23 cellular contexts compared by ENCODE assay signal in the genomic region with DNA sequence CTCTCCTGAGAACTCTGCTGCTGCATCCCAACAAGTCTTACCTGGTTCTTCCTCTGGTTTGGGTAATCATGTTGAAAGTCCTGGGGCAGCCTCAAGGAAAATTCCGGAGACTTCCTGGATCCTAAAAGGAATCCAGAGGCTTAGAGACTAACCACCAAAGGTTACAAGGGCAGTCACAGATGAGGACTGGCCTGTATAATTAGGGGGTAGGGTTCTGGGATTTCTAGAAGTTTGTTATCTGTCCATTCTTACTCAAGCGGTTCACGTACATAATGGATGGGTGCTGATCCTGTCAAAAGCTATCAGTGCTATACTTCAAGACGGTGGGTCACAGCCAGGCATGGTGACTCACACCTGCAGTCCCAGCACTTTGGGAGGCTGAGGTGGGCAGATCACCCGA. TPM values are rescaled to one million over a fixed set of nuclear protein-coding genes. Genes with fewer than 3 reads are reported as not detected.
DNase-seq lines count a peak whose midpoint lies in the region; ATAC-seq, FAIRE-seq and TF ChIP-seq lines count a peak whose summit lies in the region.
"Had no signal": no experiment of that assay in that cellular context is flagged by ENCODE, and none has a peak within 500 bp of the region (broad histone marks: within the 10 kb centered on the region; RNA-seq: fewer than 3 reads in every experiment).

No MANE protein-coding gene starts in this region.

- no peaks in the 10 kb centered on the region for H3K4me1 ChIP-seq in mammary epithelial cell (ENCODE audit: insufficient read depth, low read length)
- peaks cover 7 to 22% of the 10 kb centered on the region in 2 experiments for H3K4me1 ChIP-seq in trophoblast cell (ENCODE audit: control insufficient read depth in 1 of 2, insufficient read depth in 2 of 2, low read length in 2 of 2)
- H3K4me1 ChIP-seq: A549 had no signal

- H3K14ac ChIP-seq in trophoblast cell (ENCODE audit: low read length): no peak overlapping the region

- peaks cover 8% of the 10 kb centered on the region for H3K9me3 Mint-ChIP-seq in MCF 10A (ENCODE audit: unreplicated experiment)
- H3K9me3 Mint-ChIP-seq: HFFc6 had no signal

- H3K9me3 ChIP-seq in mammary epithelial cell (replicated peaks; ENCODE audit: insufficient read depth, low read length) (no peaks in the 10 kb centered on the region), trophoblast cell (ENCODE audit: insufficient read depth, low read depth, low read length) (no peaks in the 10 kb centered on the region)
- H3K9me3 ChIP-seq: HAP-1 had no signal

- H2AFZ ChIP-seq in mammary epithelial cell (ENCODE audit: low read depth, low read length): no peak overlapping the region
- H2AFZ ChIP-seq in trophoblast cell (ENCODE audit: insufficient read depth, low read length, poor library complexity): no peak overlapping the region
- H2AFZ ChIP-seq: GM23248 had no signal

- ATAC-seq in HG02610 (IDR thresholded peaks at IDR 0.05; ENCODE audit: unreplicated experiment): no peak
- ATAC-seq: A549, GM12878 had no signal

- no peak overlapping the region for H3K4me3 Mint-ChIP-seq in MCF 10A (ENCODE audit: unreplicated experiment)
- H3K4me3 Mint-ChIP-seq: CD4-positive, alpha-beta memory T cell; HFFc6 had no signal

- no TSS peak for BruUV-seq in MCF 10A (replicated peaks; lab: Mats Ljungman, UMichigan)
- BruUV-seq in mammary epithelial cell (replicated peaks; lab: Mats Ljungman, UMichigan): no TSS peak

- WGBS in mammary epithelial cell (ENCODE audit: low coverage, missing lambda C conversion rate): 92% methylated on average over 4 of the region's 5 CpGs
- no CpG with 5 or more reads among the region's 5 CpGs for WGBS in trophoblast cell (ENCODE audit: extremely low coverage, insufficient coverage, insufficient read length)

- dilution Hi-C loops in mammary epithelial cell (cut with HindIII; ENCODE audit: low sequenced_read_pairs): no loop called here

- no peak overlapping the region for H4K91ac ChIP-seq in trophoblast cell (ENCODE audit: low read depth, low read length)

- no peak overlapping the region for H3K23ac ChIP-seq in trophoblast cell (ENCODE audit: low read length)

- H2BK12ac ChIP-seq in trophoblast cell (ENCODE audit: low read length): peak overlapping the region; percentile 93

- no peak overlapping the region for H3K27ac Mint-ChIP-seq in MCF 10A (ENCODE audit: low read depth, unreplicated experiment)
- H3K27ac Mint-ChIP-seq: CD4-positive, alpha-beta memory T cell; HFFc6 had no signal

- H3K27ac ChIP-seq in mammary epithelial cell (ENCODE audit: insufficient read depth, low read depth, low read length): no peak overlapping the region
- peak overlapping the region; percentile 89 for H3K27ac ChIP-seq in trophoblast cell (ENCODE audit: low read depth, low read length)
- H3K27ac ChIP-seq: 22Rv1, A549, GM23248 had no signal

- H3K4me1 Mint-ChIP-seq in MCF 10A (ENCODE audit: insufficient read depth, unreplicated experiment): peaks cover 6% of the 10 kb centered on the region
- H3K4me1 Mint-ChIP-seq: CD4-positive, alpha-beta memory T cell had no signal

- no peaks in the 10 kb centered on the region for H3K27me3 Mint-ChIP-seq in MCF 10A (ENCODE audit: insufficient read depth, unreplicated experiment)

- no peak for TF ChIP-seq CTCF in MCF 10A (IDR thresholded peaks at IDR 0.05; ENCODE audit: unreplicated experiment)
- no peak for TF ChIP-seq CTCF in mammary epithelial cell (conservative IDR thresholded peaks at IDR 0.05 in 1 of 2, IDR thresholded peaks at IDR 0.05 in 1 of 2; ENCODE audit: extremely low read depth in 1 of 2, insufficient read depth in 1 of 2, low read depth in 1 of 2, low read length in 2 of 2)
- no peak for TF ChIP-seq CTCF in D721Med (IDR thresholded peaks at IDR 0.05; ENCODE audit: insufficient read depth, missing control alignments)

- H3K27me3 ChIP-seq in mammary epithelial cell (ENCODE audit: insufficient read depth, low read length) (no peaks in the 10 kb centered on the region), trophoblast cell (ENCODE audit: insufficient read depth, low read length) (no peaks in the 10 kb centered on the region)

- no peaks in the 10 kb centered on the region for H3K36me3 Mint-ChIP-seq in MCF 10A (ENCODE audit: insufficient read depth, unreplicated experiment)
- H3K36me3 Mint-ChIP-seq: CD4-positive, alpha-beta memory T cell had no signal

- no peak overlapping the region for H4K8ac ChIP-seq in trophoblast cell (ENCODE audit: low read depth, low read length)

- intact Hi-C loops in MCF 10A (cut with micrococcal nuclease): no loop called here
- intact Hi-C loops in mammary epithelial cell (cut with micrococcal nuclease): no loop called here

- H3K4me3 ChIP-seq in mammary epithelial cell (replicated peaks in 1 of 3; ENCODE audit: insufficient read depth in 1 of 3, low read depth in 2 of 3, low read length in 3 of 3): no peak overlapping the region
- H3K4me3 ChIP-seq in trophoblast cell (ENCODE audit: low read depth, low read length): no peak overlapping the region
- H3K4me3 ChIP-seq: A549, GM12878, GM23248, HAP-1 had no signal

- H4K12ac ChIP-seq in trophoblast cell (ENCODE audit: low read depth, low read length): no peak overlapping the region

- no peaks in the 10 kb centered on the region for H4K20me1 ChIP-seq in mammary epithelial cell (ENCODE audit: insufficient read depth, low read length)

- H3K9ac ChIP-seq in mammary epithelial cell (ENCODE audit: insufficient read depth, low read length) (no peak overlapping the region), trophoblast cell (ENCODE audit: low read length) (no peak overlapping the region)
- H3K9ac ChIP-seq: GM23248 had no signal

- H3K18ac ChIP-seq in trophoblast cell (ENCODE audit: low read length): no peak overlapping the region

- FAIRE-seq in D721Med (lab: Jason Lieb, UNC): no peak
- FAIRE-seq: A549, GM12878, GM19239 had no signal

- H3K79me1 ChIP-seq in trophoblast cell (ENCODE audit: low read length): peaks cover 24% of the 10 kb centered on the region

- DNase-seq in MCF 10A (ENCODE audit: unreplicated experiment) (peak; percentile 11), mammary epithelial cell (no peak), NCI-H226 (peak; percentile 64), amniotic epithelial cell (ENCODE audit: low read depth) (peak; percentile 81), trophoblast cell (peak; percentile 30 to 44), NCI-H748 (lab: John Stamatoyannopoulos, UW; ENCODE audit: unreplicated experiment) (no peak), D721Med (ENCODE audit: insufficient read length, low spot score) (no peak)
- DNase-seq: ACHN; C1 segment of cervical spinal cord; Calu3; CD4-positive, alpha-beta memory T cell; COR-L47; DMS153; DND-41; GDM1; GM23248; HFFc6 had no signal

- no peaks in the 10 kb centered on the region for H3K79me2 ChIP-seq in mammary epithelial cell (ENCODE audit: insufficient read depth, low read length)
- H3K79me2 ChIP-seq in trophoblast cell (ENCODE audit: control insufficient read depth, insufficient read depth, low read length, poor library complexity): peaks cover 1% of the 10 kb centered on the region

- H2BK120ac ChIP-seq in trophoblast cell (ENCODE audit: insufficient read depth, low read length, poor library complexity): no peak overlapping the region

- H2BK5ac ChIP-seq in trophoblast cell (ENCODE audit: low read depth, low read length, poor library complexity): no peak overlapping the region

- POLR2A ChIA-PET in MCF 10A (lab: Yijun Ruan, JAX): interaction anchor here (1.2 kb wide), 1 partner anchor 47 kb away, joined by 4 read pairs; no protein-coding TSS in a partner anchor

- H3K36me3 ChIP-seq in mammary epithelial cell (ENCODE audit: insufficient read depth, low read length): no peaks in the 10 kb centered on the region
- peaks cover 0 to 2% of the 10 kb centered on the region in 2 experiments for H3K36me3 ChIP-seq in trophoblast cell (ENCODE audit: control insufficient read depth in 1 of 2, insufficient read depth in 2 of 2, low read length in 2 of 2)
- H3K36me3 ChIP-seq: HAP-1 had no signal

- CTCF ChIA-PET in MCF 10A (lab: Yijun Ruan, JAX) (interaction anchor here (0.8 to 1.1 kb wide), 2 partner anchors 27 to 39 kb away, joined by 4 read pairs; no protein-coding TSS in a partner anchor), mammary epithelial cell (lab: Charles Lee; ENCODE audit: low non-redundant PET) (no interaction called here)

- H3K4ac ChIP-seq in trophoblast cell (ENCODE audit: low read depth, low read length): no peak overlapping the region

- no peak overlapping the region for H3K4me2 ChIP-seq in mammary epithelial cell (ENCODE audit: insufficient read depth, low read depth, low read length)
- H3K4me2 ChIP-seq in trophoblast cell (ENCODE audit: low read length): no peak overlapping the region
- H3K4me2 ChIP-seq: A549 had no signal

- no peak overlapping the region for H2AK5ac ChIP-seq in trophoblast cell (ENCODE audit: low read length)

- in situ Hi-C loops in mammary epithelial cell (cut with MboI; ENCODE audit: low sequenced_read_pairs in 2 of 2): no loop called here

RNA-seq across cellular contexts. Expression of a gene that starts 51.4 kb away (rescaled TPM):
- total RNA-seq in MCF 10A (2022) (20.2 and 23.7 TPM in 2 replicates), mammary epithelial cell (1 to 10 TPM; 3.5 to 4.8 TPM)
- 3.3 TPM for polyA plus RNA-seq in mammary epithelial cell
- polyA minus RNA-seq in mammary epithelial cell: 4.2 TPM
- 23.7 and 24.0 TPM in 2 replicates for polyA plus RNA-seq in trophoblast cell (2013)
- total RNA-seq: CD4-positive, alpha-beta memory T cell had no signal
- polyA plus RNA-seq: CD4-positive, alpha-beta memory T cell had no signal

Comparison
In these comparisons a context has a peak if more than half of its experiments do, and no peak if none do; other contexts are left out.
1. DNase-seq: peak in MCF 10A (single experiment), NCI-H226 (single experiment), amniotic epithelial cell (single experiment) and trophoblast cell (2 of 2); none in mammary epithelial cell (single experiment), NCI-H748 (single experiment) and D721Med (single experiment).